6 cellular contexts compared by ENCODE assay signal in genomic region chr19:39379366-39379765, GRCh38.
DNase-seq lines count a peak whose midpoint lies in the region; ATAC-seq and TF ChIP-seq lines count a peak whose summit lies in the region.
"Not testable (repeated sequence)": the region's sequence is repeated elsewhere in the genome, so short reads cannot be mapped to it uniquely, and the experiment has no call there.

No MANE protein-coding gene starts in this region.

- not testable (repeated sequence) for H3K4me3 ChIP-seq in HEK293 (ENCODE audit: low read depth, low read length); adipocyte (ENCODE audit: low read length)

- not testable (repeated sequence) for H3K4me1 ChIP-seq in HEK293 (ENCODE audit: control insufficient read depth, insufficient read depth, low read length)
- H3K4me1 ChIP-seq in adipocyte (ENCODE audit: control insufficient read depth, insufficient read depth, low read length): peaks cover 16% of the 10 kb centered on the region

- not testable (repeated sequence) for H3K4me1 Mint-ChIP-seq in activated T-cell treated with anti-CD3 and anti-CD28 coated beads, Interleukin-2, amount 50 U/mL, for 24 hours (ENCODE audit: low read depth); effector memory CD8-positive, alpha-beta T cell (ENCODE audit: low read depth in 2 of 2); memory B cell; stimulated activated naive B cell treated with anti-CD40 and anti-IgM and Interleukin-4, amounts not matched to agents 10 μg/mL and 1 μg/mL and 100 μg/mL, for 72 hours

- peak overlapping the region; percentile 73 for H3K27ac Mint-ChIP-seq in activated T-cell treated with anti-CD3 and anti-CD28 coated beads, Interleukin-2, amount 50 U/mL, for 24 hours
- H3K27ac Mint-ChIP-seq in effector memory CD8-positive, alpha-beta T cell: peak overlapping the region; percentile 44 to 88
- H3K27ac Mint-ChIP-seq in memory B cell: peak overlapping the region; percentile 25
- H3K27ac Mint-ChIP-seq in stimulated activated naive B cell treated with anti-CD40 and anti-IgM and Interleukin-4, amounts not matched to agents 10 μg/mL and 1 μg/mL and 100 μg/mL, for 72 hours: peak overlapping the region; percentile 2

- not testable (repeated sequence) for TF ChIP-seq CTCF in HEK293 (tag by site-specific recombination; IDR thresholded peaks at IDR 0.05)

- H3K36me3 Mint-ChIP-seq in activated T-cell treated with anti-CD3 and anti-CD28 coated beads, Interleukin-2, amount 50 U/mL, for 24 hours (ENCODE audit: low read depth): peaks cover 95% of the 10 kb centered on the region
- peaks cover 56% of the 10 kb centered on the region for H3K36me3 Mint-ChIP-seq in effector memory CD8-positive, alpha-beta T cell (ENCODE audit: insufficient read depth)
- peaks cover 37% of the 10 kb centered on the region for H3K36me3 Mint-ChIP-seq in memory B cell
- peaks cover 34 to 69% of the 10 kb centered on the region in 2 donors for H3K36me3 Mint-ChIP-seq in stimulated activated naive B cell treated with anti-CD40 and anti-IgM and Interleukin-4, amounts not matched to agents 10 μg/mL and 1 μg/mL and 100 μg/mL, for 72 hours

- peak overlapping the region; percentile 61 for H3K9ac ChIP-seq in adipocyte (ENCODE audit: low read length)

- POLR2A ChIA-PET in HEK293 (lab: Yijun Ruan, JAX): not testable (repeated sequence)

- H3K4me3 Mint-ChIP-seq in activated T-cell treated with anti-CD3 and anti-CD28 coated beads, Interleukin-2, amount 50 U/mL, for 24 hours; effector memory CD8-positive, alpha-beta T cell; memory B cell; stimulated activated naive B cell treated with anti-CD40 and anti-IgM and Interleukin-4, amounts not matched to agents 10 μg/mL and 1 μg/mL and 100 μg/mL, for 72 hours: not testable (repeated sequence)

- not testable (repeated sequence) for DNase-seq in activated T-cell treated with anti-CD3 and anti-CD28 coated beads, Interleukin-2, amount 50 U/mL, for 24 hours; adipocyte (ENCODE audit: low read depth); effector memory CD8-positive, alpha-beta T cell; memory B cell (ENCODE audit: low spot score in 2 of 2); stimulated activated naive B cell treated with anti-CD40 and anti-IgM and Interleukin-4, amounts not matched to agents 10 μg/mL and 1 μg/mL and 100 μg/mL, for 72 hours

- not testable (repeated sequence) for H3K9me3 Mint-ChIP-seq in activated T-cell treated with anti-CD3 and anti-CD28 coated beads, Interleukin-2, amount 50 U/mL, for 24 hours; effector memory CD8-positive, alpha-beta T cell; memory B cell; stimulated activated naive B cell treated with anti-CD40 and anti-IgM and Interleukin-4, amounts not matched to agents 10 μg/mL and 1 μg/mL and 100 μg/mL, for 72 hours

- CTCF ChIA-PET in HEK293 (lab: Yijun Ruan, JAX): interaction anchor here (1.1 kb wide), 1 partner anchor 19 kb away, joined by 3 read pairs; no protein-coding TSS in a partner anchor

- not testable (repeated sequence) for ATAC-seq in effector memory CD8-positive, alpha-beta T cell (replicated peaks); memory B cell (ENCODE audit: low read depth); stimulated activated naive B cell treated with anti-CD40 and anti-IgM and Interleukin-4, amounts not matched to agents 10 μg/mL and 1 μg/mL and 100 μg/mL, for 72 hours (replicated peaks)

- H3K27ac ChIP-seq in HEK293 (ENCODE audit: extremely low read depth, low read depth, low read length): not testable (repeated sequence)

- peaks cover 96 to 100% of the 10 kb centered on the region in 2 experiments for H3K36me3 ChIP-seq in HEK293 (ENCODE audit: control insufficient read depth in 2 of 2, insufficient read depth in 1 of 2, low read length in 2 of 2)
- H3K36me3 ChIP-seq in adipocyte (ENCODE audit: control insufficient read depth, insufficient read depth, low read length, severe bottlenecking): peaks cover 90% of the 10 kb centered on the region

- H3K27me3 ChIP-seq in adipocyte (replicated peaks; ENCODE audit: control insufficient read depth, insufficient read depth, low read length): not testable (repeated sequence)

- not testable (repeated sequence) for H3K27me3 Mint-ChIP-seq in activated T-cell treated with anti-CD3 and anti-CD28 coated beads, Interleukin-2, amount 50 U/mL, for 24 hours; effector memory CD8-positive, alpha-beta T cell; memory B cell; stimulated activated naive B cell treated with anti-CD40 and anti-IgM and Interleukin-4, amounts not matched to agents 10 μg/mL and 1 μg/mL and 100 μg/mL, for 72 hours

- H3K9me3 ChIP-seq in HEK293 (ENCODE audit: control insufficient read depth, insufficient read depth, low read depth, low read length); adipocyte (ENCODE audit: control insufficient read depth, low read length): not testable (repeated sequence)

TF ChIP-seq in HEK293, 187 proteins besides CTCF, POLR2A, EP300 and RAD21:
- TF ChIP-seq ZBTB26 (tag by site-specific recombination; optimal IDR thresholded peaks at IDR 0.05): peak; percentile 11

Comparison
In these comparisons a context has a peak if more than half of its experiments do, and no peak if none do; other contexts are left out.
1. H3K27ac Mint-ChIP-seq: peak in every context shown above with its lines; median percentile 73 in activated T-cell treated with anti-CD3 and anti-CD28 coated beads, Interleukin-2, amount 50 U/mL, for 24 hours; 66 in effector memory CD8-positive, alpha-beta T cell; 25 in memory B cell; 2 in stimulated activated naive B cell treated with anti-CD40 and anti-IgM and Interleukin-4, amounts not matched to agents 10 μg/mL and 1 μg/mL and 100 μg/mL, for 72 hours.